ENCODE assay signal across 8 cellular contexts in the genomic region with DNA sequence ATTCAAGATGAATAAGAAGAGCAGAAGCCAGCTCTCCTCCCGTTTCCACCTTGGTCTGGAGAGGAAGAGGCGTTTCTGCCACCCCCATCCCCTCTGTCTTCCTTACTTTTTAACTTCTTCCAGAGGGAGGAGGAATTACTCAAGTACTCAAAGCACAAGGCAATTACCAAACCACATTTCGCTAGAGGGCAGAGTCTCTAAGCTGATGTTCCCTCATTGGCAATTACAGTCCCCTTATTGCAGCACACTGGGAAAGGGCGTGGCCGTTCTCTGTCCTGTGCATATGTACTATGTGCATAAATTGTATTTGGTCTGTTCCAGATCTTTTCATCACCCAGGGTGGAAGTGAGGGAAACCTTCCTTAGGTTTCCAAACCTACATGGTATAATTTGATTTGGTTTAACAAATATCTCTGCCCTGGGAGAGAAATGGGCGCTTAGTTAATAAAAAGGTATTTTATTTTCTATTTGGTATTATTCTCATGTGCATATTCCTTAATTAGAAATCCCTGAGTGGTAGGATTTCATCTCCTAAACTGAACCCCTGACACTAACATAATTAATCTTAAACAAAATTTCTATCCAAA. TPM values are rescaled to one million over a fixed set of nuclear protein-coding genes. Genes with fewer than 3 reads are reported as not detected.
DNase-seq lines count a peak whose midpoint lies in the region; ATAC-seq and TF ChIP-seq lines count a peak whose summit lies in the region.

No MANE protein-coding gene starts in this region.

- DNase-seq in Caki2 (ENCODE audit: low read depth), result peak; percentile 61
- peak; percentile 51 for DNase-seq in LNCaP clone FGC (ENCODE audit: low read depth)
- peak; percentile 88 for DNase-seq in SW480 (ENCODE audit: low spot score)
- peak in 4 of 5 donors; percentile 22 to 47 (median 30) for DNase-seq in heart left ventricle
- DNase-seq in testis, result peak; percentile 49
- DNase-seq in GM19240 (ENCODE audit: insufficient read length, low spot score), result no peak

- TF ChIP-seq CTCF in LNCaP clone FGC (IDR thresholded peaks at IDR 0.05; ENCODE audit: control insufficient read depth, extremely low read depth, insufficient read depth) (peak; percentile 77), heart left ventricle (IDR thresholded peaks at IDR 0.05) (peak; percentile 19 to 64 (median 44)), testis (IDR thresholded peaks at IDR 0.05) (no peak)

- no peaks in the 10 kb centered on the region for H3K27me3 ChIP-seq in heart left ventricle
- no peaks in the 10 kb centered on the region for H3K27me3 ChIP-seq in testis

- H3K36me3 ChIP-seq in heart left ventricle, result no peaks in the 10 kb centered on the region
- H3K36me3 ChIP-seq in testis (ENCODE audit: low read depth, missing control alignments), result no peaks in the 10 kb centered on the region

- H3K27ac ChIP-seq in heart left ventricle (no peak overlapping the region), testis (no peak overlapping the region)

- peaks cover 0 to 3% (median 0%) of the 10 kb centered on the region in 12 donors for H3K4me1 ChIP-seq in heart left ventricle
- H3K4me1 ChIP-seq in testis, result no peaks in the 10 kb centered on the region

- H3K9me3 ChIP-seq in heart left ventricle (no peaks in the 10 kb centered on the region), testis (no peaks in the 10 kb centered on the region)

- ATAC-seq in heart left ventricle, result peak in 3 of 4 donors; percentile 83 to 89 (median 85)
- no peak for ATAC-seq in GM19463 (IDR thresholded peaks at IDR 0.05; ENCODE audit: unreplicated experiment)
- ATAC-seq in GM18519 (IDR thresholded peaks at IDR 0.05; ENCODE audit: low FRiP score, unreplicated experiment), result no peak

- WGBS in heart left ventricle, 4 donors, result 25 to 37% (median 29%) methylated on average over 6 of the region's 6 CpGs
- 47 to 50% methylated on average over 6 of the region's 6 CpGs for WGBS in testis, 2 donors

- H3K4me3 ChIP-seq in LNCaP clone FGC (ENCODE audit: low read depth, low read length) (no peak overlapping the region), heart left ventricle (no peak overlapping the region), testis (no peak overlapping the region)

- TF ChIP-seq POLR2A in heart left ventricle (IDR thresholded peaks at IDR 0.05), result no peak
- TF ChIP-seq POLR2A in testis (IDR thresholded peaks at IDR 0.05), result no peak

- in situ Hi-C loops in Caki2 (cut with HindIII; ENCODE audit: low pct_unique_long_range_greater_than_20kb, low sequenced_read_pairs), result loop anchor here (5.0 kb wide), 1 partner anchor 67 kb away; a partner anchor contains a TSS

- intact Hi-C loops in heart left ventricle (cut with DNase I) (no loop called here), testis (cut with DNase I; ENCODE audit: low total_unique reads) (loop anchor here (10.0 kb wide), 2 partner anchors 59 to 81 kb away; a partner anchor contains a TSS)

RNA-seq across cellular contexts. Expression of a gene that starts 29.8 kb away (rescaled TPM):
- total RNA-seq in Caki2 (2014; rRNA removed; shearing (Covaris generic); ENCODE audit: low replicate concordance), result not detected in 2 replicates
- total RNA-seq in heart left ventricle, result 1 to 10 TPM in 1 of 9 donors, under 1 TPM in 5, not detected in 3; 0.36 to 1.8 (median 0.52) TPM
- polyA plus RNA-seq in heart left ventricle, result under 1 TPM; 0.15 to 0.42 TPM
- under 1 TPM in 1 of 2 donors, not detected in 1; 0.79 TPM for total RNA-seq in testis
- polyA plus RNA-seq in testis (ENCODE audit: insufficient read depth, low read depth, low replicate concordance), result 1.9 TPM

Comparison
In these comparisons a context has a peak if more than half of its experiments do, and no peak if none do; other contexts are left out.
1. CTCF ChIP-seq: peak in LNCaP clone FGC (single experiment) and heart left ventricle (12 of 12); none in testis (0 of 3).
2. ATAC-seq: peak in heart left ventricle (3 of 4); none in GM19463 (single experiment) and GM18519 (single experiment).